In the genomic region with DNA sequence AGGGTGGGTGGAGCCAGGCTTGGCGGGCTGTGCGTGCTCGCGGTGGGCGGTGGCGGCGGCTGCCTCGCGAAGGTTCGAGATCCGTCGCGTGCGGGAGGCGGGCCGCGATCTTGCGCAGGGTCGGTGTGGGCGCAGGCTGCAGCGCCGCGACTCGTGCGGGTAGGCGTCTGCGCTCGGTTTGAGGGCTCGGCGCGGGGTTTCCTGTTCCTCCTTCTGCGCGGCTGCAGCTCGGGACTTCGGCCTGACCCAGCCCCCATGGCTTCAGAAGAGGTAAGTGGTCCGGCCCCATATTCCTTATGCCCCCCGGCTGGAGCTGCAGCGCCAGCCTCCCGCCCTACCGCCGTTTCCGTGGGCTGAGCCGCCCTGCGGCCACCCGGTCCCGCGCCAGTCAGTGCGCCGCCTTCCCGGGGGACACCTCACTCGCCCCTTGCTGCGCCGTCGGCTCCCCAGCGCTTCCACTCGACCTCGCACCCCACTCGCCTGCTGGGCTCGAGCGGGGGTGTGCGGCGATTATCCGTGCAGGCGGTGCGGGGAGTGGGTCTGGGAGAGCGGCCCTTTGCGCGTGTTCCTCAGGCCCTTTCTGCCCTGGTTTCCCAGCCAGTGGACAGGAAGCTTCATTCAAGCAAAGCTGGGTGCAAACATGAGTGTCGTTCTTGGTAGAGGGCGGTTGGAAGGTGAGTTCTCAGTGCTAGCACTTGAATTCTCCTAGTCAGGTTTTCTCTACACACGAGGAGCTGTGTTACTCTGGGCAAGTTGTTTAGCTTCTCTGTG, we compare ENCODE assay signal across 1 cellular context.
A peak's percentile ranks its signal among the peaks of the same experiment; 100 is the strongest.
TF ChIP-seq lines count a peak whose summit lies in the region.

A gene with protein sequence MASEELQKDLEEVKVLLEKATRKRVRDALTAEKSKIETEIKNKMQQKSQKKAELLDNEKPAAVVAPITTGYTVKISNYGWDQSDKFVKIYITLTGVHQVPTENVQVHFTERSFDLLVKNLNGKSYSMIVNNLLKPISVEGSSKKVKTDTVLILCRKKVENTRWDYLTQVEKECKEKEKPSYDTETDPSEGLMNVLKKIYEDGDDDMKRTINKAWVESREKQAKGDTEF (plus strand): TSS at position 22 of the 771 bp plus-strand sequence. CDS start 234 bp downstream, at position 256.

TF ChIP-seq in HepG2, 621 proteins besides CTCF, POLR2A, EP300 and RAD21 (continued from another document and continues in another):
- TF ChIP-seq ATF7 (IDR thresholded peaks at IDR 0.05) (no peak), ATF7 (CRISPR knock-in tag; IDR thresholded peaks at IDR 0.05) (no peak), MZF1 (CRISPR knock-in tag; IDR thresholded peaks at IDR 0.05; ENCODE audit: borderline replicate concordance) (no peak), HOXA7 (CRISPR knock-in tag; IDR thresholded peaks at IDR 0.05) (no peak), SIN3A (IDR thresholded peaks at IDR 0.05; ENCODE audit: borderline replicate concordance, low read depth, low read length) (no peak), MAF1 (CRISPR knock-in tag; IDR thresholded peaks at IDR 0.05; ENCODE audit: borderline replicate concordance) (no peak; the same call in 1 of the 2 replicates), GFI1 (CRISPR knock-in tag; IDR thresholded peaks at IDR 0.05; ENCODE audit: borderline replicate concordance) (peak; percentile 37; the same call in 1 of the 2 replicates), ZNF256 (CRISPR knock-in tag; conservative IDR thresholded peaks at IDR 0.05) (peak; percentile 69), KMT2A (CRISPR knock-in tag; IDR thresholded peaks at IDR 0.05) (peak; percentile 79), ISL2 (CRISPR knock-in tag; IDR thresholded peaks at IDR 0.05) (peak; percentile 34; the same call in 1 of the 2 replicates), ZNF788 (CRISPR knock-in tag; IDR thresholded peaks at IDR 0.05; ENCODE audit: borderline replicate concordance) (peak; percentile 92), IKZF1 (IDR thresholded peaks at IDR 0.05) (no peak), SMYD3 (CRISPR knock-in tag; IDR thresholded peaks at IDR 0.05) (no peak; the same call in 1 of the 2 replicates), SMAD3 (CRISPR knock-in tag; IDR thresholded peaks at IDR 0.05) (no peak), ZNF577 (CRISPR knock-in tag; IDR thresholded peaks at IDR 0.05; ENCODE audit: borderline replicate concordance, low read depth) (no peak), MEIS2 (CRISPR knock-in tag; IDR thresholded peaks at IDR 0.05) (peak; percentile 71; the same call in 1 of the 2 replicates), ZNF382 (CRISPR knock-in tag; IDR thresholded peaks at IDR 0.05; ENCODE audit: borderline replicate concordance) (no peak), ZNF782 (CRISPR knock-in tag; IDR thresholded peaks at IDR 0.05; ENCODE audit: borderline replicate concordance) (peak; percentile 94), YEATS4 (CRISPR knock-in tag; IDR thresholded peaks at IDR 0.05; ENCODE audit: borderline replicate concordance) (peak; percentile 72), ASH2L (IDR thresholded peaks at IDR 0.05; ENCODE audit: insufficient read length, low read depth, low read length) (peak; percentile 58), RARG (CRISPR knock-in tag; IDR thresholded peaks at IDR 0.05; ENCODE audit: low read depth) (peak; percentile 92), SP4 (CRISPR knock-in tag; IDR thresholded peaks at IDR 0.05) (peak; percentile 78), ZFP90 (CRISPR knock-in tag; IDR thresholded peaks at IDR 0.05; ENCODE audit: borderline replicate concordance) (peak; percentile 95; the same call in 1 of the 2 replicates), ZNF773 (CRISPR knock-in tag; IDR thresholded peaks at IDR 0.05; ENCODE audit: borderline replicate concordance) (peak; percentile 86), SMARCE1 (IDR thresholded peaks at IDR 0.05; ENCODE audit: borderline replicate concordance) (no peak), SPEN (CRISPR knock-in tag; IDR thresholded peaks at IDR 0.05; ENCODE audit: low read depth) (peak; percentile 80; the same call in 1 of the 2 replicates), SYNCRIP (IDR thresholded peaks at IDR 0.05; ENCODE audit: insufficient read depth, low read depth, low read length) (no peak), KDM5A (IDR thresholded peaks at IDR 0.05; ENCODE audit: borderline replicate concordance, low read length) (no peak), ZNF234 (CRISPR knock-in tag; conservative IDR thresholded peaks at IDR 0.05) (0 out of 2 replicates have a peak, but pooled peaks have one; percentile 71), FOXA1 (IDR thresholded peaks at IDR 0.05) (no peak), FOXA1 (CRISPR knock-in tag; IDR thresholded peaks at IDR 0.05) (0 out of 2 replicates have a peak, but pooled peaks have one; percentile 7), ZNF652 (CRISPR knock-in tag; IDR thresholded peaks at IDR 0.05; ENCODE audit: borderline replicate concordance, low read depth) (no peak), GTF3A (CRISPR knock-in tag; conservative IDR thresholded peaks at IDR 0.05) (peak; percentile 50; the same call in 1 of the 2 replicates), RFXANK (CRISPR knock-in tag; IDR thresholded peaks at IDR 0.05) (no peak), GATA4 (IDR thresholded peaks at IDR 0.05; ENCODE audit: borderline replicate concordance, low read depth) (no peak), MED8 (CRISPR knock-in tag; IDR thresholded peaks at IDR 0.05; ENCODE audit: insufficient replicate concordance) (no peak), BORCS8-MEF2B (CRISPR knock-in tag; IDR thresholded peaks at IDR 0.05) (peak; percentile 97), NFKB2 (CRISPR knock-in tag; IDR thresholded peaks at IDR 0.05; ENCODE audit: borderline replicate concordance) (peak; percentile 97), HNRNPH1 (optimal IDR thresholded peaks at IDR 0.05; ENCODE audit: low read depth, low read length) (no peak), RBM39 (IDR thresholded peaks at IDR 0.05; ENCODE audit: low read depth, low read length, poor library complexity, severe bottlenecking) (no peak), ERF (CRISPR knock-in tag; IDR thresholded peaks at IDR 0.05) (0 out of 2 replicates have a peak, but pooled peaks have one; percentile 63), ZNF678 (CRISPR knock-in tag; IDR thresholded peaks at IDR 0.05) (peak; percentile 97)
- TF ChIP-seq, protein P1, sequence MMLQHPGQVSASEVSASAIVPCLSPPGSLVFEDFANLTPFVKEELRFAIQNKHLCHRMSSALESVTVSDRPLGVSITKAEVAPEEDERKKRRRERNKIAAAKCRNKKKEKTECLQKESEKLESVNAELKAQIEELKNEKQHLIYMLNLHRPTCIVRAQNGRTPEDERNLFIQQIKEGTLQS (CRISPR knock-in tag; IDR thresholded peaks at IDR 0.05) = no peak
- TF ChIP-seq, protein P2, sequence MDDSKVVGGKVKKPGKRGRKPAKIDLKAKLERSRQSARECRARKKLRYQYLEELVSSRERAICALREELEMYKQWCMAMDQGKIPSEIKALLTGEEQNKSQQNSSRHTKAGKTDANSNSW (CRISPR knock-in tag; IDR thresholded peaks at IDR 0.05; ENCODE audit: borderline replicate concordance) = peak; percentile 60; the same call in 1 of the 2 replicates
- TF ChIP-seq, protein P3, sequence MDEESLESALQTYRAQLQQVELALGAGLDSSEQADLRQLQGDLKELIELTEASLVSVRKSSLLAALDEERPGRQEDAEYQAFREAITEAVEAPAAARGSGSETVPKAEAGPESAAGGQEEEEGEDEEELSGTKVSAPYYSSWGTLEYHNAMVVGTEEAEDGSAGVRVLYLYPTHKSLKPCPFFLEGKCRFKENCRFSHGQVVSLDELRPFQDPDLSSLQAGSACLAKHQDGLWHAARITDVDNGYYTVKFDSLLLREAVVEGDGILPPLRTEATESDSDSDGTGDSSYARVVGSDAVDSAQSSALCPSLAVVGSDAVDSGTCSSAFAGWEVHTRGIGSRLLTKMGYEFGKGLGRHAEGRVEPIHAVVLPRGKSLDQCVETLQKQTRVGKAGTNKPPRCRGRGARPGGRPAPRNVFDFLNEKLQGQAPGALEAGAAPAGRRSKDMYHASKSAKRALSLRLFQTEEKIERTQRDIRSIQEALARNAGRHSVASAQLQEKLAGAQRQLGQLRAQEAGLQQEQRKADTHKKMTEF (CRISPR knock-in tag; IDR thresholded peaks at IDR 0.05) = no peak; the same call in 1 of the 2 replicates
- TF ChIP-seq, protein P4, sequence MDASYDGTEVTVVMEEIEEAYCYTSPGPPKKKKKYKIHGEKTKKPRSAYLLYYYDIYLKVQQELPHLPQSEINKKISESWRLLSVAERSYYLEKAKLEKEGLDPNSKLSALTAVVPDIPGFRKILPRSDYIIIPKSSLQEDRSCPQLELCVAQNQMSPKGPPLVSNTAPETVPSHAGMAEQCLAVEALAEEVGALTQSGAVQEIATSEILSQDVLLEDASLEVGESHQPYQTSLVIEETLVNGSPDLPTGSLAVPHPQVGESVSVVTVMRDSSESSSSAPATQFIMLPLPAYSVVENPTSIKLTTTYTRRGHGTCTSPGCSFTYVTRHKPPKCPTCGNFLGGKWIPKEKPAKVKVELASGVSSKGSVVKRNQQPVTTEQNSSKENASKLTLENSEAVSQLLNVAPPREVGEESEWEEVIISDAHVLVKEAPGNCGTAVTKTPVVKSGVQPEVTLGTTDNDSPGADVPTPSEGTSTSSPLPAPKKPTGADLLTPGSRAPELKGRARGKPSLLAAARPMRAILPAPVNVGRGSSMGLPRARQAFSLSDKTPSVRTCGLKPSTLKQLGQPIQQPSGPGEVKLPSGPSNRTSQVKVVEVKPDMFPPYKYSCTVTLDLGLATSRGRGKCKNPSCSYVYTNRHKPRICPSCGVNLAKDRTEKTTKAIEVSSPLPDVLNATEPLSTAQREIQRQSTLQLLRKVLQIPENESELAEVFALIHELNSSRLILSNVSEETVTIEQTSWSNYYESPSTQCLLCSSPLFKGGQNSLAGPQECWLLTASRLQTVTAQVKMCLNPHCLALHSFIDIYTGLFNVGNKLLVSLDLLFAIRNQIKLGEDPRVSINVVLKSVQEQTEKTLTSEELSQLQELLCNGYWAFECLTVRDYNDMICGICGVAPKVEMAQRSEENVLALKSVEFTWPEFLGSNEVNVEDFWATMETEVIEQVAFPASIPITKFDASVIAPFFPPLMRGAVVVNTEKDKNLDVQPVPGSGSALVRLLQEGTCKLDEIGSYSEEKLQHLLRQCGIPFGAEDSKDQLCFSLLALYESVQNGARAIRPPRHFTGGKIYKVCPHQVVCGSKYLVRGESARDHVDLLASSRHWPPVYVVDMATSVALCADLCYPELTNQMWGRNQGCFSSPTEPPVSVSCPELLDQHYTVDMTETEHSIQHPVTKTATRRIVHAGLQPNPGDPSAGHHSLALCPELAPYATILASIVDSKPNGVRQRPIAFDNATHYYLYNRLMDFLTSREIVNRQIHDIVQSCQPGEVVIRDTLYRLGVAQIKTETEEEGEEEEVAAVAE (CRISPR knock-in tag; IDR thresholded peaks at IDR 0.05; ENCODE audit: borderline replicate concordance) = no peak
- TF ChIP-seq, protein P5, sequence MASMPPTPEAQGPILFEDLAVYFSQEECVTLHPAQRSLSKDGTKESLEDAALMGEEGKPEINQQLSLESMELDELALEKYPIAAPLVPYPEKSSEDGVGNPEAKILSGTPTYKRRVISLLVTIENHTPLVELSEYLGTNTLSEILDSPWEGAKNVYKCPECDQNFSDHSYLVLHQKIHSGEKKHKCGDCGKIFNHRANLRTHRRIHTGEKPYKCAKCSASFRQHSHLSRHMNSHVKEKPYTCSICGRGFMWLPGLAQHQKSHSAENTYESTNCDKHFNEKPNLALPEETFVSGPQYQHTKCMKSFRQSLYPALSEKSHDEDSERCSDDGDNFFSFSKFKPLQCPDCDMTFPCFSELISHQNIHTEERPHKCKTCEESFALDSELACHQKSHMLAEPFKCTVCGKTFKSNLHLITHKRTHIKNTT (CRISPR knock-in tag; IDR thresholded peaks at IDR 0.05) = no peak
- TF ChIP-seq, protein P6, sequence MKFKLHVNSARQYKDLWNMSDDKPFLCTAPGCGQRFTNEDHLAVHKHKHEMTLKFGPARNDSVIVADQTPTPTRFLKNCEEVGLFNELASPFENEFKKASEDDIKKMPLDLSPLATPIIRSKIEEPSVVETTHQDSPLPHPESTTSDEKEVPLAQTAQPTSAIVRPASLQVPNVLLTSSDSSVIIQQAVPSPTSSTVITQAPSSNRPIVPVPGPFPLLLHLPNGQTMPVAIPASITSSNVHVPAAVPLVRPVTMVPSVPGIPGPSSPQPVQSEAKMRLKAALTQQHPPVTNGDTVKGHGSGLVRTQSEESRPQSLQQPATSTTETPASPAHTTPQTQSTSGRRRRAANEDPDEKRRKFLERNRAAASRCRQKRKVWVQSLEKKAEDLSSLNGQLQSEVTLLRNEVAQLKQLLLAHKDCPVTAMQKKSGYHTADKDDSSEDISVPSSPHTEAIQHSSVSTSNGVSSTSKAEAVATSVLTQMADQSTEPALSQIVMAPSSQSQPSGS (CRISPR knock-in tag; IDR thresholded peaks at IDR 0.05) = no peak
- TF ChIP-seq, protein P7, sequence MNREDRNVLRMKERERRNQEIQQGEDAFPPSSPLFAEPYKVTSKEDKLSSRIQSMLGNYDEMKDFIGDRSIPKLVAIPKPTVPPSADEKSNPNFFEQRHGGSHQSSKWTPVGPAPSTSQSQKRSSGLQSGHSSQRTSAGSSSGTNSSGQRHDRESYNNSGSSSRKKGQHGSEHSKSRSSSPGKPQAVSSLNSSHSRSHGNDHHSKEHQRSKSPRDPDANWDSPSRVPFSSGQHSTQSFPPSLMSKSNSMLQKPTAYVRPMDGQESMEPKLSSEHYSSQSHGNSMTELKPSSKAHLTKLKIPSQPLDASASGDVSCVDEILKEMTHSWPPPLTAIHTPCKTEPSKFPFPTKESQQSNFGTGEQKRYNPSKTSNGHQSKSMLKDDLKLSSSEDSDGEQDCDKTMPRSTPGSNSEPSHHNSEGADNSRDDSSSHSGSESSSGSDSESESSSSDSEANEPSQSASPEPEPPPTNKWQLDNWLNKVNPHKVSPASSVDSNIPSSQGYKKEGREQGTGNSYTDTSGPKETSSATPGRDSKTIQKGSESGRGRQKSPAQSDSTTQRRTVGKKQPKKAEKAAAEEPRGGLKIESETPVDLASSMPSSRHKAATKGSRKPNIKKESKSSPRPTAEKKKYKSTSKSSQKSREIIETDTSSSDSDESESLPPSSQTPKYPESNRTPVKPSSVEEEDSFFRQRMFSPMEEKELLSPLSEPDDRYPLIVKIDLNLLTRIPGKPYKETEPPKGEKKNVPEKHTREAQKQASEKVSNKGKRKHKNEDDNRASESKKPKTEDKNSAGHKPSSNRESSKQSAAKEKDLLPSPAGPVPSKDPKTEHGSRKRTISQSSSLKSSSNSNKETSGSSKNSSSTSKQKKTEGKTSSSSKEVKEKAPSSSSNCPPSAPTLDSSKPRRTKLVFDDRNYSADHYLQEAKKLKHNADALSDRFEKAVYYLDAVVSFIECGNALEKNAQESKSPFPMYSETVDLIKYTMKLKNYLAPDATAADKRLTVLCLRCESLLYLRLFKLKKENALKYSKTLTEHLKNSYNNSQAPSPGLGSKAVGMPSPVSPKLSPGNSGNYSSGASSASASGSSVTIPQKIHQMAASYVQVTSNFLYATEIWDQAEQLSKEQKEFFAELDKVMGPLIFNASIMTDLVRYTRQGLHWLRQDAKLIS (CRISPR knock-in tag; IDR thresholded peaks at IDR 0.05) = no peak
- TF ChIP-seq, protein P8, sequence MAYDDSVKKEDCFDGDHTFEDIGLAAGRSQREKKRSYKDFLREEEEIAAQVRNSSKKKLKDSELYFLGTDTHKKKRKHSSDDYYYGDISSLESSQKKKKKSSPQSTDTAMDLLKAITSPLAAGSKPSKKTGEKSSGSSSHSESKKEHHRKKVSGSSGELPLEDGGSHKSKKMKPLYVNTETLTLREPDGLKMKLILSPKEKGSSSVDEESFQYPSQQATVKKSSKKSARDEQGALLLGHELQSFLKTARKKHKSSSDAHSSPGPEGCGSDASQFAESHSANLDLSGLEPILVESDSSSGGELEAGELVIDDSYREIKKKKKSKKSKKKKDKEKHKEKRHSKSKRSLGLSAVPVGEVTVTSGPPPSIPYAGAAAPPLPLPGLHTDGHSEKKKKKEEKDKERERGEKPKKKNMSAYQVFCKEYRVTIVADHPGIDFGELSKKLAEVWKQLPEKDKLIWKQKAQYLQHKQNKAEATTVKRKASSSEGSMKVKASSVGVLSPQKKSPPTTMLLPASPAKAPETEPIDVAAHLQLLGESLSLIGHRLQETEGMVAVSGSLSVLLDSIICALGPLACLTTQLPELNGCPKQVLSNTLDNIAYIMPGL (CRISPR knock-in tag; IDR thresholded peaks at IDR 0.05; ENCODE audit: borderline replicate concordance in 1 of 2, low read depth in 1 of 2) = peak in 1 of 2 experiments; percentile 51; a peak in 3 of 4 replicates
